Comparison of ENCODE assay signal across 2 cellular contexts in genomic region chr6:19616022-19616421, GRCh38.
TF ChIP-seq lines count a peak whose summit lies in the region.

No MANE protein-coding gene starts in this region.

TF ChIP-seq in HepG2, 621 proteins besides CTCF, POLR2A, EP300 and RAD21:
- peak; percentile 95 for TF ChIP-seq ZNF160 (CRISPR knock-in tag; IDR thresholded peaks at IDR 0.05)
- no peak for TF ChIP-seq POLR2AphosphoS2 (IDR thresholded peaks at IDR 0.05; ENCODE audit: low read depth, low read length)
- TF ChIP-seq CCAR2 (optimal IDR thresholded peaks at IDR 0.05; ENCODE audit: low read depth, low read length), result no peak
- 0 out of 2 replicates have a peak, but pooled peaks have one; percentile 8 for TF ChIP-seq MNT (IDR thresholded peaks at IDR 0.05)

TF ChIP-seq in K562, 482 proteins besides CTCF, POLR2A, EP300 and RAD21:
- TF ChIP-seq ZFP36 (IDR thresholded peaks at IDR 0.05; ENCODE audit: low read depth, low read length, partially characterized antibody) (no peak), HINFP (tag; conservative IDR thresholded peaks at IDR 0.05; ENCODE audit: low read depth) (no peak), HNRNPLL (IDR thresholded peaks at IDR 0.05; ENCODE audit: low read depth, low read length, poor library complexity, severe bottlenecking) (no peak), HDAC3 (IDR thresholded peaks at IDR 0.05; ENCODE audit: borderline replicate concordance, partially characterized antibody) (no peak), MTF1 (CRISPR knock-in tag; IDR thresholded peaks at IDR 0.05; ENCODE audit: borderline replicate concordance) (no peak), SOX6 (IDR thresholded peaks at IDR 0.05) (no peak), SETDB1 (IDR thresholded peaks at IDR 0.05; ENCODE audit: low read length) (no peak), TCF7 (IDR thresholded peaks at IDR 0.05; ENCODE audit: borderline replicate concordance) (no peak), KLF16 (IDR thresholded peaks at IDR 0.05) (no peak), HOMEZ (CRISPR knock-in tag; IDR thresholded peaks at IDR 0.05) (no peak), ZFP1 (CRISPR knock-in tag; IDR thresholded peaks at IDR 0.05) (no peak), ZNF174 (CRISPR knock-in tag; IDR thresholded peaks at IDR 0.05) (no peak), WHSC1 (IDR thresholded peaks at IDR 0.05; ENCODE audit: low read length) (no peak), HDAC8 (tag; IDR thresholded peaks at IDR 0.05) (no peak), SP2 (IDR thresholded peaks at IDR 0.05; ENCODE audit: extremely low read depth, low read depth, low read length, poor library complexity, severe bottlenecking) (no peak), ZNF449 (CRISPR knock-in tag; IDR thresholded peaks at IDR 0.05) (no peak)
- TF ChIP-seq, protein P1, sequence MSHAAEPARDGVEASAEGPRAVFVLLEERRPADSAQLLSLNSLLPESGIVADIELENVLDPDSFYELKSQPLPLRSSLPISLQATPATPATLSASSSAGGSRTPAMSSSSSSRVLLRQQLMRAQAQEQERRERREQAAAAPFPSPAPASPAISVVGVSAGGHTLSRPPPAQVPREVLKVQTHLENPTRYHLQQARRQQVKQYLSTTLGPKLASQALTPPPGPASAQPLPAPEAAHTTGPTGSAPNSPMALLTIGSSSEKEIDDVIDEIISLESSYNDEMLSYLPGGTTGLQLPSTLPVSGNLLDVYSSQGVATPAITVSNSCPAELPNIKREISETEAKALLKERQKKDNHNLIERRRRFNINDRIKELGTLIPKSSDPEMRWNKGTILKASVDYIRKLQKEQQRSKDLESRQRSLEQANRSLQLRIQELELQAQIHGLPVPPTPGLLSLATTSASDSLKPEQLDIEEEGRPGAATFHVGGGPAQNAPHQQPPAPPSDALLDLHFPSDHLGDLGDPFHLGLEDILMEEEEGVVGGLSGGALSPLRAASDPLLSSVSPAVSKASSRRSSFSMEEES (CRISPR knock-in tag; IDR thresholded peaks at IDR 0.05), result no peak
- TF ChIP-seq, protein P2, sequence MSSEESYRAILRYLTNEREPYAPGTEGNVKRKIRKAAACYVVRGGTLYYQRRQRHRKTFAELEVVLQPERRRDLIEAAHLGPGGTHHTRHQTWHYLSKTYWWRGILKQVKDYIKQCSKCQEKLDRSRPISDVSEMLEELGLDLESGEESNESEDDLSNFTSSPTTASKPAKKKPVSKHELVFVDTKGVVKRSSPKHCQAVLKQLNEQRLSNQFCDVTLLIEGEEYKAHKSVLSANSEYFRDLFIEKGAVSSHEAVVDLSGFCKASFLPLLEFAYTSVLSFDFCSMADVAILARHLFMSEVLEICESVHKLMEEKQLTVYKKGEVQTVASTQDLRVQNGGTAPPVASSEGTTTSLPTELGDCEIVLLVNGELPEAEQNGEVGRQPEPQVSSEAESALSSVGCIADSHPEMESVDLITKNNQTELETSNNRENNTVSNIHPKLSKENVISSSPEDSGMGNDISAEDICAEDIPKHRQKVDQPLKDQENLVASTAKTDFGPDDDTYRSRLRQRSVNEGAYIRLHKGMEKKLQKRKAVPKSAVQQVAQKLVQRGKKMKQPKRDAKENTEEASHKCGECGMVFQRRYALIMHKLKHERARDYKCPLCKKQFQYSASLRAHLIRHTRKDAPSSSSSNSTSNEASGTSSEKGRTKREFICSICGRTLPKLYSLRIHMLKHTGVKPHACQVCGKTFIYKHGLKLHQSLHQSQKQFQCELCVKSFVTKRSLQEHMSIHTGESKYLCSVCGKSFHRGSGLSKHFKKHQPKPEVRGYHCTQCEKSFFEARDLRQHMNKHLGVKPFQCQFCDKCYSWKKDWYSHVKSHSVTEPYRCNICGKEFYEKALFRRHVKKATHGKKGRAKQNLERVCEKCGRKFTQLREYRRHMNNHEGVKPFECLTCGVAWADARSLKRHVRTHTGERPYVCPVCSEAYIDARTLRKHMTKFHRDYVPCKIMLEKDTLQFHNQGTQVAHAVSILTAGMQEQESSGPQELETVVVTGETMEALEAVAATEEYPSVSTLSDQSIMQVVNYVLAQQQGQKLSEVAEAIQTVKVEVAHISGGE (CRISPR knock-in tag; IDR thresholded peaks at IDR 0.05), result no peak
